Comparison of ENCODE assay signal across 13 cellular contexts in the genomic region with DNA sequence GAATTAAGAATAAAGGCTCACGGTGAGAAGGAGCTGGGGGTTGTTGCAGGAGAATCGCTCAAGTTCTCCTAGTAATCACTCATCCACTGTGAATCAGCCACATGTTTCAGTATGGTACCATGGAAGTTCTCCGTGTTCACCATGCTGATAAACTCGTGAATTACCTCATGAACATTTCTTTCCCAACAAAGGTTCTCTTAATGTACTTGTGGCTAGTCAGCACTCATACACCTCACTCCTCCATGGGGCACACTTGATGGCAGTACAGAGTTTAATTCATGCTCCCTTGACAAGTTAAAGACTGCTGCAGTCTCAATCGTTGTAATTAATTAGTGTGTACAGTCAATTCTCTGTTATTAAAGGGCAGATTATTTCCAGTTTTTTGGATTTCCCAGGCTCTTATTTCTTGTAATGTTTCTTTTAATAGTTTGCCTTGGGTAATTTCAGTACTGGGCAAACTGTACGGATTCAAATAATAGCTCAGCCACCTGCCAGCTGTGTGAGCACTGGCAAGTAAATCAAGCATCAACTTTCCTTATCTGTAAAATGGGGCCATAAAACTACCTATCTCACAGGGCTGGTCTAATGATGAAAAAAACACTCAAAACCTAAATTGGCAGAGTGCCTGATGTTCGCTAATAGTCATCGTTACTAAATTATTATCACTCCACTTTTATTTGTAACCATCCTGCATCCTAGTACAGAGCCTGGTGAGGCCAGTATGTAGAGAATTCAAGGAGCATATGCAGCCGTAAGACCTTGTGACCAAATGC.
"Had no signal": no experiment of that assay in that cellular context is flagged by ENCODE, and none has a peak within 500 bp of the region (broad histone marks: within the 10 kb centered on the region; RNA-seq: fewer than 3 reads in every experiment).

No MANE protein-coding gene starts in this region.

- H3K36me3 ChIP-seq: pancreas had no signal

- DNase-seq: activated effector memory CD4-positive, alpha-beta T cell treated with Interleukin-2 at 50 U/mL for 16 hours; amniotic stem cell; dermis blood vessel endothelial cell; endodermal cell; glutamatergic neuron; pancreas; spleen; stimulated activated CD4-positive, alpha-beta T cell treated with anti-CD3 and anti-CD28 coated beads, Interleukin-1b, Interleukin-23, amount 100 ng/mL, for 48 hours; stimulated activated naive CD8-positive, alpha-beta T cell treated with anti-CD3 and anti-CD28 coated beads, Interleukin-15, Interleukin-2, amounts not matched to agents 100 U/mL and 50 U/mL, for 24 hours; T-helper 2 cell; upper lobe of right lung had no signal

- H3K4me3 ChIP-seq: pancreas, spleen, suprapubic skin, upper lobe of right lung had no signal

- ATAC-seq: activated CD4-positive, CD25-positive, alpha-beta regulatory T cell treated with anti-CD3 and anti-CD28 coated beads, Interleukin-2, amount 50 U/mL, for 24 hours; pancreas; stimulated activated naive CD8-positive, alpha-beta T cell treated with anti-CD3 and anti-CD28 coated beads, Interleukin-15, Interleukin-2, amounts not matched to agents 100 U/mL and 50 U/mL, for 24 hours; upper lobe of right lung had no signal

- H3K27me3 ChIP-seq: pancreas, spleen, suprapubic skin, upper lobe of right lung had no signal

- H3K9me3 ChIP-seq: pancreas, spleen, suprapubic skin, upper lobe of right lung had no signal

- H3K27ac ChIP-seq: pancreas, spleen, suprapubic skin, upper lobe of right lung had no signal
